ENCODE assay signal across 1 cellular context in the genomic region with DNA sequence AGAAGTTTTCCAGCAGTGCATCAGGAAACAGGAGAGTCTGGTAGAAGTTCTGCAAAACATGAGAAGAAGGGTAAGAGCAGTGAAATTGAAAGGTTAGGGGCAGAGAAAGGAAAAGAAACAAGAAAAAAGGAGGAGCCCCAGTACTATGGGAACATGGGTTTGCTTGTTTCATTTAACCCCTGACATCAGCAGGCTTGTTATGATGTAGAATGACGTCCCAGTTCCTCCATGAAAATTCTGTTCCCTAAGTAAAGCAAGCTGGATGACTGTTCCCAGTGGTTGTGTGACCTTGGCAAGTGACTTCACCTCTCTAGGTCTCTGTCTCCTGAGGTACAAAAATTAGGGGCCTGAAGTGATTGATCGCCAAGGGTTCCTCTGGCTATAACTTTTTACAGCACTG.
TF ChIP-seq lines count a peak whose summit lies in the region.

No MANE protein-coding gene starts in this region.

TF ChIP-seq in IMR-90, 13 proteins besides CTCF, POLR2A, EP300 and RAD21 (continued from another document):
- TF ChIP-seq RCOR1 (IDR thresholded peaks at IDR 0.05; ENCODE audit: insufficient replicate concordance, low read length), result no peak
- no peak for TF ChIP-seq CEBPB (IDR thresholded peaks at IDR 0.05; ENCODE audit: low read depth, low read length)
